ENCODE assay signal across 25 cellular contexts in the genomic region with DNA sequence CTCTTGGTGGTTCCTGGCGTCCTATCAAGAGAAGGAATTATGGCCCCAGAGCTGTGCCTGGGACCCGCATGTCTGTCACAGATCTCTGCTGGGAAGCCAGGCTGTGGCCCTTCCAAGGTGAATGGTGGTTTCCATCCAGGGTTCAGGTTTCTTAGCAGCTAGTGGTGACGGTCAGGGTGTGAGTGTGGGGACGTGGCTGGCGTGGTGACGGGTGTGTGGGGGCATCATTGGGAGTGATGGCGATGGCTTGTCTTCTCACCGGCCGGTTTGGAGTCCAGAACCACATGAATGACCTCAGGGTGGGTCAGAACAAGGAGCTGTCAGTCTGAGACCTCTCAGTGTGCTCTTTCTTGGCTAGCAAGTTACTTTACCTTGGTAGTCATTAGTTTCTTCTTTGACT.
"Had no signal": no experiment of that assay in that cellular context is flagged by ENCODE, and none has a peak within 500 bp of the region (broad histone marks: within the 10 kb centered on the region; RNA-seq: fewer than 3 reads in every experiment).

No MANE protein-coding gene starts in this region.

- H3K27ac ChIP-seq: adrenal gland, epithelial cell of prostate, hepatocyte, lower lobe of right lung, psoas muscle, skin epidermis, suprapubic skin, transverse colon had no signal

- H3K36me3 Mint-ChIP-seq: activated naive CD4-positive, alpha-beta T cell treated with anti-CD3 and anti-CD28 coated beads, Interleukin-2, amount 50 U/mL, for 72 hours; natural killer cell treated with Interleukin-12 subunit alpha and Interleukin-12 subunit beta and Interleukin-15 and Interleukin-18, amount 100 ng/mL, for 72 hours; WTC11 had no signal

- H3K4me3 Mint-ChIP-seq: activated CD4-positive, alpha-beta T cell treated with anti-CD3 and anti-CD28 coated beads for 36 hours; activated T-helper 1 cell treated with anti-CD3 and anti-CD28 coated beads, Interleukin-12 subunit alpha, Interleukin-12 subunit beta, Interleukin-2, Interleukin-4 antibody, amounts not matched to agents 30 ng/mL and 10 ng/mL and 1 ng/mL, durations not matched to agents 14 hours and 24 hours and 36 hours; natural killer cell treated with Interleukin-12 subunit alpha and Interleukin-12 subunit beta and Interleukin-15 and Interleukin-18, amount 100 ng/mL, for 72 hours; stimulated activated naive CD8-positive, alpha-beta T cell treated with anti-CD3 and anti-CD28 coated beads, Interleukin-15, amount 100 ng/mL, for 72 hours; WTC11 had no signal

- H3K4me1 Mint-ChIP-seq: activated CD4-positive, alpha-beta T cell treated with anti-CD3 and anti-CD28 coated beads for 36 hours; stimulated activated naive CD8-positive, alpha-beta T cell treated with anti-CD3 and anti-CD28 coated beads, Interleukin-15, amount 100 ng/mL, for 72 hours had no signal

- H3K27ac Mint-ChIP-seq: activated CD4-positive, alpha-beta T cell treated with anti-CD3 and anti-CD28 coated beads for 36 hours; activated naive CD4-positive, alpha-beta T cell treated with anti-CD3 and anti-CD28 coated beads, Interleukin-2, amount 50 U/mL, for 72 hours; activated T-helper 1 cell treated with anti-CD3 and anti-CD28 coated beads, Interleukin-12 subunit alpha, Interleukin-12 subunit beta, Interleukin-2, Interleukin-4 antibody, amounts not matched to agents 30 ng/mL and 10 ng/mL and 1 ng/mL, durations not matched to agents 14 hours and 24 hours and 36 hours; natural killer cell treated with Interleukin-12 subunit alpha and Interleukin-12 subunit beta and Interleukin-15 and Interleukin-18, amount 100 ng/mL, for 72 hours; stimulated activated naive CD8-positive, alpha-beta T cell treated with anti-CD3 and anti-CD28 coated beads, Interleukin-15, amount 100 ng/mL, for 72 hours; WTC11 had no signal

- H3K27me3 ChIP-seq: adrenal gland, hepatocyte, suprapubic skin, transverse colon had no signal

- H3K4me3 ChIP-seq: adrenal gland, hepatocyte, lower lobe of right lung, psoas muscle, skin epidermis, suprapubic skin, transverse colon had no signal

- H3K4me1 ChIP-seq: adrenal gland had no signal

- ATAC-seq: activated CD4-positive, alpha-beta T cell treated with anti-CD3 and anti-CD28 coated beads for 36 hours; activated naive CD4-positive, alpha-beta T cell treated with anti-CD3 and anti-CD28 coated beads, Interleukin-2, amount 50 U/mL, for 72 hours; psoas muscle; right cardiac atrium; stimulated activated naive CD8-positive, alpha-beta T cell treated with anti-CD3 and anti-CD28 coated beads, Interleukin-15, amount 100 ng/mL, for 72 hours; WTC11 had no signal

- H3K36me3 ChIP-seq: adrenal gland, lower lobe of right lung, suprapubic skin, transverse colon had no signal

- H3K9me3 Mint-ChIP-seq: activated naive CD4-positive, alpha-beta T cell treated with anti-CD3 and anti-CD28 coated beads, Interleukin-2, amount 50 U/mL, for 72 hours; activated T-helper 1 cell treated with anti-CD3 and anti-CD28 coated beads, Interleukin-12 subunit alpha, Interleukin-12 subunit beta, Interleukin-2, Interleukin-4 antibody, amounts not matched to agents 30 ng/mL and 10 ng/mL and 1 ng/mL, durations not matched to agents 14 hours and 24 hours and 36 hours; natural killer cell treated with Interleukin-12 subunit alpha and Interleukin-12 subunit beta and Interleukin-15 and Interleukin-18, amount 100 ng/mL, for 72 hours; stimulated activated naive CD8-positive, alpha-beta T cell treated with anti-CD3 and anti-CD28 coated beads, Interleukin-15, amount 100 ng/mL, for 72 hours had no signal

- H3K4me2 ChIP-seq: hepatocyte had no signal

- FAIRE-seq: islet of Langerhans, TTC549 had no signal

- DNase-seq: activated CD4-positive, alpha-beta T cell treated with anti-CD3 and anti-CD28 coated beads for 36 hours; activated CD4-positive, alpha-beta T cell treated with anti-CD3 and anti-CD28 coated beads, Interleukin-2, amount 50 U/mL, for 48 hours; activated gamma-delta T cell treated with Interleukin-2 at 50 U/mL for 16 hours; adrenal gland; dermis blood vessel endothelial cell; effector memory CD4-positive, alpha-beta T cell; foreskin fibroblast; lower lobe of right lung; occipital lobe; psoas muscle; stimulated activated CD4-positive, alpha-beta T cell treated with anti-CD3 and anti-CD28 coated beads, Interleukin-15, amount 100 ng/mL, for 24 hours; stimulated activated CD4-positive, alpha-beta T cell treated with anti-CD3 and anti-CD28 coated beads, Interleukin-2, amount 100 ng/mL, for 48 hours; stimulated activated naive CD8-positive, alpha-beta T cell treated with anti-CD3 and anti-CD28 coated beads, Interleukin-15, amount 100 ng/mL, for 72 hours; transverse colon had no signal

- H2AFZ ChIP-seq: hepatocyte had no signal

- H3K9me3 ChIP-seq: adrenal gland, lower lobe of right lung, psoas muscle, suprapubic skin, transverse colon had no signal
